13 cellular contexts compared by ENCODE assay signal in genomic region chr5:88172847-88173758, GRCh38.
A peak's percentile ranks its signal among the peaks of the same experiment; 100 is the strongest.
DNase-seq lines count a peak whose midpoint lies in the region; ATAC-seq, FAIRE-seq and TF ChIP-seq lines count a peak whose summit lies in the region.
"Had no signal": no experiment of that assay in that cellular context is flagged by ENCODE, and none has a peak within 500 bp of the region (broad histone marks: within the 10 kb centered on the region; RNA-seq: fewer than 3 reads in every experiment).

No MANE protein-coding gene starts in this region.

- 0 out of 4 replicates have a peak, but pooled peaks of 1 of the 2 experiments have one; percentile 23 for TF ChIP-seq POLR2A in HepG2 (IDR thresholded peaks at IDR 0.05; ENCODE audit: insufficient read depth in 1 of 2, low read depth in 2 of 2, low read length in 2 of 2)
- no peak for TF ChIP-seq POLR2A in right lobe of liver (IDR thresholded peaks at IDR 0.05)

- peak overlapping the region; percentile 66 for H2AFZ ChIP-seq in HepG2 (ENCODE audit: low read length)
- peak overlapping the region; percentile 31; the same call in 1 of the 2 replicates for H2AFZ ChIP-seq in OCI-LY7 (ENCODE audit: low read length)

- H3K27ac ChIP-seq in HepG2 (ENCODE audit: extremely low read length, insufficient read depth, low read length) (peak overlapping the region; percentile 72), right lobe of liver (no peak overlapping the region), OCI-LY7 (ENCODE audit: low read depth, low read length, poor library complexity, severe bottlenecking) (no peak overlapping the region)
- H3K27ac ChIP-seq in naive thymus-derived CD4-positive, alpha-beta T cell (ENCODE audit: low read depth, low read length): no peak overlapping the region

- no peak for TF ChIP-seq RAD21 in HepG2 (CRISPR knock-in tag; IDR thresholded peaks at IDR 0.05)

- H3K4me3 Mint-ChIP-seq in naive thymus-derived CD4-positive, alpha-beta T cell: no peak overlapping the region
- H3K4me3 Mint-ChIP-seq: stimulated activated naive CD8-positive, alpha-beta T cell treated with anti-CD3 and anti-CD28 coated beads, Interleukin-15, amount 100 ng/mL, for 72 hours had no signal

- no peaks in the 10 kb centered on the region for H3K4me1 Mint-ChIP-seq in naive thymus-derived CD4-positive, alpha-beta T cell
- H3K4me1 Mint-ChIP-seq: stimulated activated naive CD8-positive, alpha-beta T cell treated with anti-CD3 and anti-CD28 coated beads, Interleukin-15, amount 100 ng/mL, for 72 hours had no signal

- H3K27me3 ChIP-seq in HepG2 (ENCODE audit: control insufficient read depth in 1 of 2, insufficient read depth in 2 of 2, low read length in 2 of 2) (no peaks in the 10 kb centered on the region; a peak in 1 of 5 replicates), right lobe of liver (no peaks in the 10 kb centered on the region)
- peaks cover 0 to 4% of the 10 kb centered on the region in 2 donors for H3K27me3 ChIP-seq in naive thymus-derived CD4-positive, alpha-beta T cell (ENCODE audit: control insufficient read depth in 2 of 2, insufficient read depth in 2 of 2, low read length in 2 of 2)

- H3K36me3 ChIP-seq in HepG2 (replicated peaks in 1 of 2; ENCODE audit: control insufficient read depth in 1 of 2, insufficient read depth in 2 of 2, low read length in 2 of 2) (no peaks in the 10 kb centered on the region), right lobe of liver (no peaks in the 10 kb centered on the region), OCI-LY7 (ENCODE audit: insufficient read depth, low read length) (no peaks in the 10 kb centered on the region)
- H3K36me3 ChIP-seq in naive thymus-derived CD4-positive, alpha-beta T cell (ENCODE audit: control insufficient read depth in 2 of 3, insufficient read depth in 3 of 3, low read length in 3 of 3): no peaks in the 10 kb centered on the region

- no peak overlapping the region for H3K27ac Mint-ChIP-seq in naive thymus-derived CD4-positive, alpha-beta T cell

- FAIRE-seq in HepG2 (lab: Jason Lieb, UNC): peak; percentile 43

- peak overlapping the region; percentile 59 for H3K9ac ChIP-seq in HepG2 (ENCODE audit: insufficient read depth, low read depth, low read length)

- H3K27me3 Mint-ChIP-seq in naive thymus-derived CD4-positive, alpha-beta T cell: peaks cover 12 to 46% (median 35%) of the 10 kb centered on the region in 5 donors

- H4K20me1 ChIP-seq in HepG2 (ENCODE audit: insufficient read depth, low read length): no peaks in the 10 kb centered on the region
- no peaks in the 10 kb centered on the region for H4K20me1 ChIP-seq in OCI-LY7 (ENCODE audit: insufficient read depth, low read length)

- TF ChIP-seq EP300 in HepG2 (IDR thresholded peaks at IDR 0.05; ENCODE audit: low read depth in 2 of 2, low read length in 2 of 2) (0 out of 4 replicates have a peak, but pooled peaks of 1 of the 2 experiments have one; percentile 25), HepG2 (CRISPR knock-in tag; IDR thresholded peaks at IDR 0.05; ENCODE audit: borderline replicate concordance) (no peak)

- peak; percentile 63 for DNase-seq in HepG2 (ENCODE audit: low spot score)
- no peak for DNase-seq in right lobe of liver
- DNase-seq in OCI-LY7 (ENCODE audit: low spot score): peak; percentile 14
- peak; percentile 10 for DNase-seq in fibroblast of villous mesenchyme (ENCODE audit: low read depth)
- no peak for DNase-seq in naive thymus-derived CD4-positive, alpha-beta T cell
- DNase-seq: ACHN; activated CD8-positive, alpha-beta memory T cell treated with anti-CD3 and anti-CD28 coated beads for 24 hours; activated effector memory CD4-positive, alpha-beta T cell treated with Interleukin-2 at 50 U/mL for 16 hours; NCI-H2107; stimulated activated naive CD8-positive, alpha-beta T cell treated with anti-CD3 and anti-CD28 coated beads, Interleukin-15, amount 100 ng/mL, for 72 hours had no signal

- CTCF ChIA-PET in HepG2 (lab: Yijun Ruan, JAX; ENCODE audit: low intra/inter-chr PET ratio, low total read pairs): no interaction called here
- CTCF ChIA-PET in OCI-LY7 (lab: Charles Lee; ENCODE audit: unreplicated experiment): no interaction called here
- CTCF ChIA-PET in naive thymus-derived CD4-positive, alpha-beta T cell (lab: Charles Lee): no interaction called here

- intact Hi-C loops in HepG2 (cut with micrococcal nuclease; ENCODE audit: unreplicated experiment): no loop called here
- intact Hi-C loops in right lobe of liver (cut with DNase I): no loop called here
- intact Hi-C loops in OCI-LY7 (cut with micrococcal nuclease; ENCODE audit: unreplicated experiment): no loop called here
- intact Hi-C loops in naive thymus-derived CD4-positive, alpha-beta T cell (cut with micrococcal nuclease): no loop called here

- H3K9me3 ChIP-seq in HepG2 (ENCODE audit: low read length): peaks cover 9% of the 10 kb centered on the region; the same call in 1 of the 2 replicates
- no peaks in the 10 kb centered on the region for H3K9me3 ChIP-seq in right lobe of liver
- no peaks in the 10 kb centered on the region for H3K9me3 ChIP-seq in OCI-LY7 (ENCODE audit: low read length)
- no peaks in the 10 kb centered on the region for H3K9me3 ChIP-seq in naive thymus-derived CD4-positive, alpha-beta T cell (ENCODE audit: control insufficient read depth in 2 of 3, low read length in 3 of 3)

- TF ChIP-seq CTCF in HepG2 (CRISPR knock-in tag; IDR thresholded peaks at IDR 0.05): no peak
- TF ChIP-seq CTCF in right lobe of liver (IDR thresholded peaks at IDR 0.05): no peak
- no peak for TF ChIP-seq CTCF in OCI-LY7 (conservative IDR thresholded peaks at IDR 0.05; ENCODE audit: low read length)
- no peak for TF ChIP-seq CTCF in fibroblast of villous mesenchyme (IDR thresholded peaks at IDR 0.05; ENCODE audit: insufficient read depth, low read depth, low read length)

- BruUV-seq in HepG2 (replicated peaks; lab: Mats Ljungman, UMichigan): no TSS peak
- BruUV-seq in OCI-LY7 (replicated peaks; lab: Mats Ljungman, UMichigan): no TSS peak

- H3K9me2 ChIP-seq in OCI-LY7 (ENCODE audit: insufficient read depth, low read length): no peaks in the 10 kb centered on the region

- peaks cover 0 to 10% (median 0%) of the 10 kb centered on the region in 5 donors for H3K36me3 Mint-ChIP-seq in naive thymus-derived CD4-positive, alpha-beta T cell

- ATAC-seq in HepG2 (peak; percentile 92), right lobe of liver (no peak), HG03460 (IDR thresholded peaks at IDR 0.05; ENCODE audit: unreplicated experiment) (no peak), GM21528 (IDR thresholded peaks at IDR 0.05; ENCODE audit: low FRiP score, unreplicated experiment) (no peak), GM21576 (IDR thresholded peaks at IDR 0.05; ENCODE audit: unreplicated experiment) (no peak)
- ATAC-seq in naive thymus-derived CD4-positive, alpha-beta T cell: no peak
- ATAC-seq: stimulated activated naive CD8-positive, alpha-beta T cell treated with anti-CD3 and anti-CD28 coated beads, Interleukin-15, amount 100 ng/mL, for 72 hours had no signal

- H3K4me2 ChIP-seq in HepG2 (ENCODE audit: low read depth, low read length) (peak overlapping the region; percentile 99), OCI-LY7 (ENCODE audit: low read length) (no peak overlapping the region)

- peaks cover 0 to 31% (median 21%) of the 10 kb centered on the region in 11 donors for H3K9me3 Mint-ChIP-seq in naive thymus-derived CD4-positive, alpha-beta T cell

- WGBS in HepG2 (ENCODE audit: low lambda C conversion rate): 13% methylated on average over 8 of the region's 14 CpGs
- 37% methylated on average over 9 of the region's 14 CpGs for WGBS in right lobe of liver (ENCODE audit: insufficient coverage, low coverage, low lambda C conversion rate, missing lambda C conversion rate)

- POLR2A ChIA-PET in HepG2 (lab: Yijun Ruan, JAX): interaction anchor here (1.0 to 1.6 kb wide), 5 partner anchors 10 to 96 kb away, joined by 3 to 8 read pairs (median 4); partner anchors contain the start of gene TMEM161B
- POLR2A ChIA-PET in OCI-LY7 (lab: Charles Lee): interaction anchor here (0.6 kb wide), 1 partner anchor 191 kb away, joined by 5 read pairs; no protein-coding TSS in a partner anchor
- POLR2A ChIA-PET in naive thymus-derived CD4-positive, alpha-beta T cell (lab: Charles Lee): no interaction called here

- H3K79me2 ChIP-seq in HepG2 (ENCODE audit: insufficient read depth, low read length): no peaks in the 10 kb centered on the region
- H3K79me2 ChIP-seq in OCI-LY7 (ENCODE audit: insufficient read depth, low read depth, low read length): no peaks in the 10 kb centered on the region

- H3K4me3 ChIP-seq in HepG2 (replicated peaks in 1 of 3; ENCODE audit: insufficient read depth in 1 of 3, low read depth in 2 of 3, low read length in 3 of 3): peak overlapping the region; percentile 60 to 75 (median 62); a peak in 5 of 6 replicates
- no peak overlapping the region for H3K4me3 ChIP-seq in right lobe of liver
- no peak overlapping the region for H3K4me3 ChIP-seq in OCI-LY7 (ENCODE audit: low read depth, low read length, poor library complexity, severe bottlenecking)
- no peak overlapping the region for H3K4me3 ChIP-seq in fibroblast of villous mesenchyme (ENCODE audit: low read depth, low read length)
- no peak overlapping the region for H3K4me3 ChIP-seq in naive thymus-derived CD4-positive, alpha-beta T cell (ENCODE audit: low read length)

- H3K4me1 ChIP-seq in HepG2 (ENCODE audit: insufficient read depth, low read length): peaks cover 14% of the 10 kb centered on the region
- H3K4me1 ChIP-seq in right lobe of liver: no peaks in the 10 kb centered on the region
- no peaks in the 10 kb centered on the region for H3K4me1 ChIP-seq in OCI-LY7 (ENCODE audit: insufficient read depth, low read length, poor library complexity, severe bottlenecking)
- no peaks in the 10 kb centered on the region for H3K4me1 ChIP-seq in naive thymus-derived CD4-positive, alpha-beta T cell (ENCODE audit: control insufficient read depth in 2 of 2, insufficient read depth in 2 of 2, low read length in 2 of 2)

- in situ Hi-C loops in HepG2 (cut with HindIII; ENCODE audit: extremely low pct_ligation_motif_present, low pct_unique_long_range_greater_than_20kb): no loop called here

TF ChIP-seq in HepG2, 621 proteins besides CTCF, POLR2A, EP300 and RAD21 (continues in another document):
- peak; percentile 81 for TF ChIP-seq ELF3 (CRISPR knock-in tag; IDR thresholded peaks at IDR 0.05)
- TF ChIP-seq SOX13 (IDR thresholded peaks at IDR 0.05): no peak
- 0 out of 4 replicates have a peak, but pooled peaks of 1 of the 2 experiments have one; percentile 13 for TF ChIP-seq SOX13 (CRISPR knock-in tag; conservative IDR thresholded peaks at IDR 0.05 in 1 of 2, IDR thresholded peaks at IDR 0.05 in 1 of 2)

Comparison
In these comparisons a context has a peak if more than half of its experiments do, and no peak if none do; other contexts are left out.
1. DNase-seq: peak in HepG2 (single experiment), OCI-LY7 (single experiment) and fibroblast of villous mesenchyme (single experiment); none in right lobe of liver (0 of 3) and naive thymus-derived CD4-positive, alpha-beta T cell (0 of 9).
2. H3K4me3 ChIP-seq: peak in HepG2 (3 of 3); none in right lobe of liver (0 of 3), OCI-LY7 (single experiment), fibroblast of villous mesenchyme (single experiment) and naive thymus-derived CD4-positive, alpha-beta T cell (single experiment).